ENCODE assay signal across 11 cellular contexts in the genomic region with DNA sequence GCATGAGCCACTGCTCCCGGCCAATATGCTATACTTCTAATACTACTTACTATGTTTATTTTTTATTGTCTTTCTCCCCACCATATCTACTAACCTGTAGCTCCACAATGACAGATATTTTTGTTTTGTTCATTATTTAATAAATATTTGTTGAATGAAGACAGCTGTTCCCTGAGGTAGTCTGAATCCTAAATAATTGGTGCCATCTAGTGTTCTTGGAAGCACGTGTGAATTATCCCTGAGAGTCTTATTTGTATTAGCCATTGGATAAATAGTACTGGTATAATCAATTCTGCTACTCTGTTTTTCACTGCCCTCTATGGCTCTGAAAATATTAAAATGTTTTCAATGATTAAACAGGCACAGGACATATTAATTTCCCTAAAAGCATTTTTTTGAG. TPM values are rescaled to one million over a fixed set of nuclear protein-coding genes. Genes with fewer than 3 reads are reported as not detected.
A peak's percentile ranks its signal among the peaks of the same experiment; 100 is the strongest.
DNase-seq lines count a peak whose midpoint lies in the region; ATAC-seq, FAIRE-seq and TF ChIP-seq lines count a peak whose summit lies in the region.
"Had no signal": no experiment of that assay in that cellular context is flagged by ENCODE, and none has a peak within 500 bp of the region (broad histone marks: within the 10 kb centered on the region; RNA-seq: fewer than 3 reads in every experiment).

No MANE protein-coding gene starts in this region.

- no peaks in the 10 kb centered on the region; the same call in 1 of the 2 replicates for H4K20me1 ChIP-seq in HepG2 (ENCODE audit: insufficient read depth, low read length)

- no peak overlapping the region for H3K27ac Mint-ChIP-seq in HFFc6
- H3K27ac Mint-ChIP-seq: T-helper 1 cell treated with Interleukin-12 subunit alpha and Interleukin-12 subunit beta and Interleukin-4 antibody, amounts not matched to agents 30 μg/mL and 1 μg/mL, for 36 hours had no signal

- peaks cover 10% of the 10 kb centered on the region for H3K27me3 Mint-ChIP-seq in HFFc6 (ENCODE audit: insufficient read depth)

- no peaks in the 10 kb centered on the region for H3K36me3 Mint-ChIP-seq in HFFc6 (ENCODE audit: low read depth)

- in situ Hi-C loops in HepG2 (cut with HindIII; ENCODE audit: extremely low pct_ligation_motif_present, low pct_unique_long_range_greater_than_20kb) (loop anchor here (5.0 to 10.0 kb wide), 2 partner anchors 120 to 227 kb away; no protein-coding TSS in a partner anchor), transverse colon (cut with MboI; ENCODE audit: low pct_ligation_motif_present in 1 of 4, low pct_unique_long_range_greater_than_20kb in 1 of 4, low sequenced_read_pairs in 3 of 4) (no loop called here)

- TF ChIP-seq POLR2A in body of pancreas (IDR thresholded peaks at IDR 0.05) (no peak), HepG2 (IDR thresholded peaks at IDR 0.05; ENCODE audit: insufficient read depth in 1 of 2, low read depth in 2 of 2, low read length in 2 of 2) (no peak), transverse colon (IDR thresholded peaks at IDR 0.05) (no peak)

- intact Hi-C loops in body of pancreas (cut with DNase I) = no loop called here
- intact Hi-C loops in HepG2 (cut with micrococcal nuclease; ENCODE audit: unreplicated experiment) = loop anchor here (1.0 to 10.0 kb wide), 3 partner anchors 52 to 217 kb away; no protein-coding TSS in a partner anchor
- intact Hi-C loops in transverse colon (cut with DNase I; ENCODE audit: low total_unique reads) = loop anchor here (5.0 kb wide), 1 partner anchor 125 kb away; no protein-coding TSS in a partner anchor

- H3K9ac ChIP-seq in HepG2 (ENCODE audit: insufficient read depth, low read depth, low read length) = no peak overlapping the region

- H2AFZ ChIP-seq in HepG2 (ENCODE audit: low read length) = no peak overlapping the region

- no peaks in the 10 kb centered on the region for H3K79me2 ChIP-seq in HepG2 (ENCODE audit: insufficient read depth, low read length)

- no peaks in the 10 kb centered on the region for H3K9me3 Mint-ChIP-seq in HFFc6
- H3K9me3 Mint-ChIP-seq: T-helper 1 cell treated with Interleukin-12 subunit alpha and Interleukin-12 subunit beta and Interleukin-4 antibody, amounts not matched to agents 30 μg/mL and 1 μg/mL, for 36 hours had no signal

- H3K36me3 ChIP-seq in body of pancreas (replicated peaks in 1 of 2; ENCODE audit: insufficient read depth in 1 of 2, low read depth in 2 of 2) = no peaks in the 10 kb centered on the region
- H3K36me3 ChIP-seq in HepG2 (replicated peaks in 1 of 2; ENCODE audit: control insufficient read depth in 1 of 2, insufficient read depth in 2 of 2, low read length in 2 of 2) = no peaks in the 10 kb centered on the region
- no peaks in the 10 kb centered on the region for H3K36me3 ChIP-seq in transverse colon

- TF ChIP-seq EP300 in HepG2 (IDR thresholded peaks at IDR 0.05; ENCODE audit: low read depth in 2 of 2, low read length in 2 of 2) = no peak
- no peak for TF ChIP-seq EP300 in HepG2 (CRISPR knock-in tag; IDR thresholded peaks at IDR 0.05; ENCODE audit: borderline replicate concordance)
- no peak for TF ChIP-seq EP300 in transverse colon (IDR thresholded peaks at IDR 0.05; ENCODE audit: low read depth)

- 40 to 43% methylated on average over 2 of the region's 2 CpGs for WGBS in body of pancreas, 2 donors
- 25% methylated on average over 2 of the region's 2 CpGs for WGBS in HepG2 (ENCODE audit: low lambda C conversion rate)
- WGBS in transverse colon (ENCODE audit: low coverage in 1 of 2), 2 donors = 56 to 68% methylated on average over 2 of the region's 2 CpGs

- no peak overlapping the region for H3K27ac ChIP-seq in body of pancreas
- H3K27ac ChIP-seq in HepG2 (ENCODE audit: extremely low read length, insufficient read depth, low read length) = no peak overlapping the region
- H3K27ac ChIP-seq in transverse colon = no peak overlapping the region

- H3K27me3 ChIP-seq in body of pancreas = no peaks in the 10 kb centered on the region
- no peaks in the 10 kb centered on the region for H3K27me3 ChIP-seq in HepG2 (ENCODE audit: control insufficient read depth in 1 of 2, insufficient read depth in 2 of 2, low read length in 2 of 2)
- no peaks in the 10 kb centered on the region for H3K27me3 ChIP-seq in transverse colon

- POLR2A ChIA-PET in HepG2 (lab: Yijun Ruan, JAX) = no interaction called here

- H3K4me2 ChIP-seq in HepG2 (ENCODE audit: low read depth, low read length) = no peak overlapping the region

- CTCF ChIA-PET in HepG2 (lab: Yijun Ruan, JAX; ENCODE audit: low intra/inter-chr PET ratio, low total read pairs) = interaction anchor here (0.7 to 1.8 kb wide), 4 partner anchors 42 to 122 kb away, joined by 3 to 9 read pairs (median 4); no protein-coding TSS in a partner anchor

- H3K4me3 Mint-ChIP-seq in HFFc6 = no peak overlapping the region
- H3K4me3 Mint-ChIP-seq: T-helper 1 cell treated with Interleukin-12 subunit alpha and Interleukin-12 subunit beta and Interleukin-4 antibody, amounts not matched to agents 30 μg/mL and 1 μg/mL, for 36 hours had no signal

- DNase-seq in AG20443 (ENCODE audit: low spot score) = peak; percentile 31
- peak; percentile 33 for DNase-seq in HFFc6
- no peak for DNase-seq in body of pancreas
- peak; percentile 20 for DNase-seq in HepG2 (ENCODE audit: low spot score)
- DNase-seq in stimulated activated CD4-positive, alpha-beta T cell treated with anti-CD3 and anti-CD28 coated beads, Interleukin-4, amount 100 ng/mL, for 4 hours = no peak
- no peak for DNase-seq in GDM1 (lab: John Stamatoyannopoulos, UW)
- no peak for DNase-seq in transverse colon
- no peak for DNase-seq in nucleus accumbens (lab: John Stamatoyannopoulos, UW)
- DNase-seq: activated naive CD4-positive, alpha-beta T cell treated with Interleukin-2 at 50 U/mL for 16 hours had no signal

- H3K9me3 ChIP-seq in body of pancreas (no peaks in the 10 kb centered on the region), HepG2 (ENCODE audit: low read length) (no peaks in the 10 kb centered on the region), transverse colon (no peaks in the 10 kb centered on the region)

- FAIRE-seq in HepG2 (lab: Jason Lieb, UNC) = no peak

- TF ChIP-seq CTCF in HFFc6 (IDR thresholded peaks at IDR 0.05) (peak; percentile 59; the same call in 1 of the 2 replicates), body of pancreas (IDR thresholded peaks at IDR 0.05) (peak in 5 of 7 experiments; percentile 32 to 61 (median 48)), HepG2 (CRISPR knock-in tag; IDR thresholded peaks at IDR 0.05) (peak; percentile 59), transverse colon (IDR thresholded peaks at IDR 0.05) (no peak)

- no TSS peak for BruUV-seq in HepG2 (replicated peaks; lab: Mats Ljungman, UMichigan)

- ATAC-seq in body of pancreas (peak; percentile 56), HepG2 (peak; percentile 49; the same call in 2 of the 3 replicates)

- TF ChIP-seq RAD21 in HepG2 (CRISPR knock-in tag; IDR thresholded peaks at IDR 0.05) = no peak

- H3K4me1 ChIP-seq in body of pancreas (peaks cover 21% of the 10 kb centered on the region), HepG2 (ENCODE audit: insufficient read depth, low read length) (peaks cover 12% of the 10 kb centered on the region), transverse colon (peaks cover 0 to 8% (median 4%) of the 10 kb centered on the region in 4 donors)

- no peak overlapping the region for H3K4me3 ChIP-seq in body of pancreas
- no peak overlapping the region for H3K4me3 ChIP-seq in HepG2 (replicated peaks in 1 of 3; ENCODE audit: insufficient read depth in 1 of 3, low read depth in 2 of 3, low read length in 3 of 3)
- no peak overlapping the region for H3K4me3 ChIP-seq in transverse colon

- H3K4me1 Mint-ChIP-seq in HFFc6 (ENCODE audit: low read depth) = peaks cover 21% of the 10 kb centered on the region

RNA-seq across cellular contexts. Expression of a gene that starts 5.6 kb away (rescaled TPM):
- 10 to 100 TPM; 17.3 to 25.2 (median 24.0) TPM for total RNA-seq in HFFc6 (2021; fragmentation: NEBNext Ultra II Directional; extraction: Animal tissue kit (Norgen Biotek cat#: 25700))
- total RNA-seq in body of pancreas (10 to 100 TPM; 28.0 to 31.9 TPM), HepG2 (2016; rRNA removed; fragmentation: Illumina TruSeq; extraction: Trizol) (29.0 and 47.9 TPM in 2 replicates), transverse colon (10 to 100 TPM; 12.7 to 39.1 (median 26.6) TPM)
- 18.9 and 22.1 TPM in 2 replicates for total RNA-seq in HepG2 (2016; cell fraction: cytosol; rRNA removed; fragmentation: Illumina TruSeq; extraction: Trizol; ENCODE audit: low read depth)
- 30.6 and 46.1 TPM in 2 replicates for total RNA-seq in HepG2 (2016; cell fraction: insoluble cytoplasmic fraction; rRNA removed; fragmentation: Illumina TruSeq; extraction: Trizol)
- 24.9 and 28.8 TPM in 2 replicates for total RNA-seq in HepG2 (2016; cell fraction: membrane; rRNA removed; fragmentation: Illumina TruSeq; extraction: Trizol)
- 22.1 and 25.8 TPM in 2 replicates for total RNA-seq in HepG2 (2016; cell fraction: nucleus; rRNA removed; fragmentation: Illumina TruSeq; extraction: Trizol)
- 11.2 and 14.3 TPM in 2 replicates for polyA plus RNA-seq in HepG2 (2011; rRNA removed)
- polyA plus RNA-seq in HepG2 (2011; cell fraction: cytosol; rRNA removed) = 7.3 and 9.5 TPM in 2 replicates
- polyA plus RNA-seq in HepG2 (2011; cell fraction: nucleus; rRNA removed) = 4.9 and 6.8 TPM in 2 replicates
- polyA plus RNA-seq in HepG2 (2012) = 13.5 and 15.8 TPM in 2 replicates
- 2.3 and 2.5 TPM in 2 replicates for polyA plus RNA-seq in HepG2 (2016; cell fraction: cytosol; fragmentation: Illumina TruSeq; extraction: Trizol; ENCODE audit: low read depth)
- polyA plus RNA-seq in HepG2 (2016; cell fraction: insoluble cytoplasmic fraction; fragmentation: Illumina TruSeq; extraction: Trizol; ENCODE audit: low read depth) = 23.2 and 23.3 TPM in 2 replicates
- 5.1 and 7.5 TPM in 2 replicates for polyA plus RNA-seq in HepG2 (2016; cell fraction: membrane; fragmentation: Illumina TruSeq; extraction: Trizol; ENCODE audit: low read depth)
- polyA plus RNA-seq in HepG2 (2016; cell fraction: nucleus; fragmentation: Illumina TruSeq; extraction: Trizol; ENCODE audit: insufficient read depth, low read depth) = 11.6 and 12.5 TPM in 2 replicates
- 31.2 and 53.9 TPM in 2 replicates for polyA minus RNA-seq in HepG2 (2011; rRNA and poly(A)+ RNA removed; ENCODE audit: low replicate concordance)
- 25.4 and 28.6 TPM in 2 replicates for polyA minus RNA-seq in HepG2 (2011; cell fraction: cytosol; rRNA and poly(A)+ RNA removed)
- polyA minus RNA-seq in HepG2 (2011; cell fraction: nucleus; rRNA and poly(A)+ RNA removed) = 46.0 and 49.7 TPM in 2 replicates

RNA-seq across cellular contexts. Expression of a gene that starts 22.1 kb away (rescaled TPM):
- under 1 TPM in 1 of 6 experiments, not detected in 5; 0.18 TPM for total RNA-seq in HFFc6 (2021; fragmentation: NEBNext Ultra II Directional; extraction: Animal tissue kit (Norgen Biotek cat#: 25700))
- total RNA-seq in body of pancreas = not detected
- 0.75 and 0.97 TPM in 2 replicates for total RNA-seq in HepG2 (2016; rRNA removed; fragmentation: Illumina TruSeq; extraction: Trizol)
- 0.26 and 0.51 TPM in 2 replicates for total RNA-seq in HepG2 (2016; cell fraction: cytosol; rRNA removed; fragmentation: Illumina TruSeq; extraction: Trizol; ENCODE audit: low read depth)
- 0.49 and 0.84 TPM in 2 replicates for total RNA-seq in HepG2 (2016; cell fraction: insoluble cytoplasmic fraction; rRNA removed; fragmentation: Illumina TruSeq; extraction: Trizol)
- total RNA-seq in HepG2 (2016; cell fraction: membrane; rRNA removed; fragmentation: Illumina TruSeq; extraction: Trizol) = 0.56 and 1.2 TPM in 2 replicates
- total RNA-seq in HepG2 (2016; cell fraction: nucleus; rRNA removed; fragmentation: Illumina TruSeq; extraction: Trizol) = 1.0 TPM in 1 of 2 replicates, not detected in the other
- 0.57 and 0.94 TPM in 2 replicates for polyA plus RNA-seq in HepG2 (2011; rRNA removed)
- 0.48 and 0.79 TPM in 2 replicates for polyA plus RNA-seq in HepG2 (2011; cell fraction: cytosol; rRNA removed)
- polyA plus RNA-seq in HepG2 (2011; cell fraction: nucleus; rRNA removed) = 0.58 and 0.87 TPM in 2 replicates
- 0.71 and 0.84 TPM in 2 replicates for polyA plus RNA-seq in HepG2 (2012)
- 0.51 and 0.66 TPM in 2 replicates for polyA plus RNA-seq in HepG2 (2016; cell fraction: cytosol; fragmentation: Illumina TruSeq; extraction: Trizol; ENCODE audit: low read depth)
- polyA plus RNA-seq in HepG2 (2016; cell fraction: insoluble cytoplasmic fraction; fragmentation: Illumina TruSeq; extraction: Trizol; ENCODE audit: low read depth) = 0.93 and 1.2 TPM in 2 replicates
- polyA plus RNA-seq in HepG2 (2016; cell fraction: membrane; fragmentation: Illumina TruSeq; extraction: Trizol; ENCODE audit: low read depth) = 0.40 and 0.78 TPM in 2 replicates
- polyA plus RNA-seq in HepG2 (2016; cell fraction: nucleus; fragmentation: Illumina TruSeq; extraction: Trizol; ENCODE audit: insufficient read depth, low read depth) = 1.1 and 1.6 TPM in 2 replicates
- 0.61 TPM in 1 of 2 replicates, not detected in the other for polyA minus RNA-seq in HepG2 (2011; rRNA and poly(A)+ RNA removed; ENCODE audit: low replicate concordance)
- polyA minus RNA-seq in HepG2 (2011; cell fraction: cytosol; rRNA and poly(A)+ RNA removed) = not detected in 2 replicates
- not detected in 2 replicates for polyA minus RNA-seq in HepG2 (2011; cell fraction: nucleus; rRNA and poly(A)+ RNA removed)
- total RNA-seq in transverse colon = under 1 TPM in 1 of 4 donors, not detected in 3; 0.82 TPM
- total RNA-seq: skeletal muscle tissue had no signal

RNA-seq across cellular contexts. Expression of a gene that starts 56.7 kb away (rescaled TPM):
- under 1 TPM in 4 of 6 experiments, not detected in 2; 0.05 to 0.26 (median 0.13) TPM for total RNA-seq in HFFc6 (2021; fragmentation: NEBNext Ultra II Directional; extraction: Animal tissue kit (Norgen Biotek cat#: 25700))
- total RNA-seq in body of pancreas (1 to 10 TPM; 1.3 to 2.3 TPM), HepG2 (2016; rRNA removed; fragmentation: Illumina TruSeq; extraction: Trizol) (0.20 and 0.31 TPM in 2 replicates), transverse colon (10 to 100 TPM in 1 of 4 donors, 1 to 10 TPM in 3; 1.9 to 40.4 (median 2.7) TPM)
- total RNA-seq in HepG2 (2016; cell fraction: cytosol; rRNA removed; fragmentation: Illumina TruSeq; extraction: Trizol; ENCODE audit: low read depth) = 0.09 TPM in 1 of 2 replicates, not detected in the other
- total RNA-seq in HepG2 (2016; cell fraction: insoluble cytoplasmic fraction; rRNA removed; fragmentation: Illumina TruSeq; extraction: Trizol) = 0.28 and 0.34 TPM in 2 replicates
- total RNA-seq in HepG2 (2016; cell fraction: membrane; rRNA removed; fragmentation: Illumina TruSeq; extraction: Trizol) = 0.46 and 0.83 TPM in 2 replicates
- total RNA-seq in HepG2 (2016; cell fraction: nucleus; rRNA removed; fragmentation: Illumina TruSeq; extraction: Trizol) = 0.28 and 0.43 TPM in 2 replicates
- 0.28 and 0.37 TPM in 2 replicates for polyA plus RNA-seq in HepG2 (2011; rRNA removed)
- 0.25 and 0.26 TPM in 2 replicates for polyA plus RNA-seq in HepG2 (2011; cell fraction: cytosol; rRNA removed)
- 0.43 and 0.73 TPM in 2 replicates for polyA plus RNA-seq in HepG2 (2011; cell fraction: nucleus; rRNA removed)
- 0.11 and 0.15 TPM in 2 replicates for polyA plus RNA-seq in HepG2 (2012)
- 0.03 and 0.24 TPM in 2 replicates for polyA plus RNA-seq in HepG2 (2016; cell fraction: cytosol; fragmentation: Illumina TruSeq; extraction: Trizol; ENCODE audit: low read depth)
- polyA plus RNA-seq in HepG2 (2016; cell fraction: insoluble cytoplasmic fraction; fragmentation: Illumina TruSeq; extraction: Trizol; ENCODE audit: low read depth) = 0.09 TPM in 2 replicates
- 0.06 and 0.22 TPM in 2 replicates for polyA plus RNA-seq in HepG2 (2016; cell fraction: membrane; fragmentation: Illumina TruSeq; extraction: Trizol; ENCODE audit: low read depth)
- 0.15 and 0.28 TPM in 2 replicates for polyA plus RNA-seq in HepG2 (2016; cell fraction: nucleus; fragmentation: Illumina TruSeq; extraction: Trizol; ENCODE audit: insufficient read depth, low read depth)
- 0.30 and 1.4 TPM in 2 replicates for polyA minus RNA-seq in HepG2 (2011; rRNA and poly(A)+ RNA removed; ENCODE audit: low replicate concordance)
- 0.26 and 0.59 TPM in 2 replicates for polyA minus RNA-seq in HepG2 (2011; cell fraction: cytosol; rRNA and poly(A)+ RNA removed)
- 0.13 and 0.37 TPM in 2 replicates for polyA minus RNA-seq in HepG2 (2011; cell fraction: nucleus; rRNA and poly(A)+ RNA removed)

Comparison
In these comparisons a context has a peak if more than half of its experiments do, and no peak if none do; other contexts are left out.
1. DNase-seq: peak in AG20443 (single experiment), HFFc6 (single experiment) and HepG2 (single experiment); none in body of pancreas (0 of 4), stimulated activated CD4-positive, alpha-beta T cell treated with anti-CD3 and anti-CD28 coated beads, Interleukin-4, amount 100 ng/mL, for 4 hours (0 of 2), GDM1 (single experiment), transverse colon (single experiment) and nucleus accumbens (0 of 56).
2. CTCF ChIP-seq: peak in HFFc6 (single experiment), body of pancreas (5 of 7) and HepG2 (single experiment); none in transverse colon (0 of 5).